In the genomic region with DNA sequence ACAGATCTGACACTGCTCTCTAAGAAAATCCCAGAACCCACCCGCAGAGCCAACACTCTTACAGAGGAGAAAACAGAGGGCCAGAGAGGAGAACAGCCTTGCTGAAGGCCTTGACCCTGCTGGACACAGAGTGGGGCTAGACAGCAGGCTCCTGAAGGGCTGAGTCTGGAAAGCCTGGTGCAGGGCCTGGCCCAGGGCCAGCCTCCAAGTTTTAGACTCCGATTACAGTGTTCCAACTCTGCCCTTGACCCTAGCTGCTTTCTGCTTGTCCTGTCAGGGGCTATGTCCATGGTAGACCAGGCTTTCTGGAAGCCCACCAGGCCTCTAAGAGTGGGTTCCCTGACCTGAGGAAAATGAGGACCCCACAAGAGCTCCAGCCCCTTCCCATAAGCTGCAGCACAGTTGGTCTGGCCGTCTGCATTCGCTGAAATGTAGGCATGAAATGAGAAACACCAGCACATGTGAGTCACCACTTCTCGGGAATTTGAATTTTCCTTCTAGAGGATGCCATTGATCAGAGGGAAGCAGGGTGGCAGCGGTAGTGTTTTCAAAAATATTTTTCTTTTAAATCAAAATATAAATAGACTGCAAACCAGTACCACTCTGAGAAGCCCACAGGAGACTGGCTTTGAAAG, we compare ENCODE assay signal across 16 cellular contexts.
DNase-seq lines count a peak whose midpoint lies in the region; ATAC-seq and TF ChIP-seq lines count a peak whose summit lies in the region.
"Had no signal": no experiment of that assay in that cellular context is flagged by ENCODE, and none has a peak within 500 bp of the region (broad histone marks: within the 10 kb centered on the region; RNA-seq: fewer than 3 reads in every experiment).

No MANE protein-coding gene starts in this region.

- H2BK5ac ChIP-seq in neuronal stem cell (ENCODE audit: low read length), result peak overlapping the region; percentile 73

- H3K4ac ChIP-seq in neuronal stem cell (ENCODE audit: low read length), result no peak overlapping the region

- H2AFZ ChIP-seq in neuronal stem cell (ENCODE audit: low read length), result no peak overlapping the region
- H2AFZ ChIP-seq: GM23248 had no signal

- H3K36me3 ChIP-seq in neuronal stem cell (replicated peaks in 1 of 2; ENCODE audit: control insufficient read depth in 2 of 2, insufficient read depth in 2 of 2, low read length in 2 of 2), result peaks cover 0 to 3% of the 10 kb centered on the region in 2 donors
- H3K36me3 ChIP-seq: adrenal gland, right lobe of liver, SJSA1 had no signal

- POLR2A ChIA-PET in AG04449 (lab: Yijun Ruan, JAX), result no interaction called here

- H2BK15ac ChIP-seq in neuronal stem cell (ENCODE audit: low read length), result no peak overlapping the region

- peak; percentile 89 for ATAC-seq in SK-N-SH treated with all-trans-retinoic acid at 6 μM for 48 hours
- ATAC-seq: left colon, right lobe of liver had no signal

- CTCF ChIA-PET in AG04449 (lab: Yijun Ruan, JAX), result no interaction called here

- no peak overlapping the region for H3K4me2 ChIP-seq in neuronal stem cell (ENCODE audit: insufficient read depth, low read length, poor library complexity, severe bottlenecking)

- H3K27me3 ChIP-seq in neuronal stem cell (ENCODE audit: control insufficient read depth in 3 of 3, insufficient read depth in 3 of 3, low read depth in 1 of 3, low read length in 3 of 3), result no peaks in the 10 kb centered on the region
- H3K27me3 ChIP-seq: adrenal gland, right lobe of liver, SJSA1 had no signal

- H4K91ac ChIP-seq in neuronal stem cell (ENCODE audit: low read depth, low read length, poor library complexity), result no peak overlapping the region

- peaks cover 5 to 6% of the 10 kb centered on the region in 2 donors for H3K9me3 ChIP-seq in neuronal stem cell (replicated peaks in 1 of 2; ENCODE audit: control insufficient read depth in 2 of 2, insufficient read depth in 1 of 2, low read depth in 1 of 2, low read length in 2 of 2)
- H3K9me3 ChIP-seq: adrenal gland, right lobe of liver, SJSA1 had no signal

- H3K79me1 ChIP-seq in neuronal stem cell (ENCODE audit: low read depth, low read length), result no peaks in the 10 kb centered on the region

- H3K27ac ChIP-seq in neuronal stem cell (replicated peaks; ENCODE audit: low read length), result no peak overlapping the region
- H3K27ac ChIP-seq: GM23248, right lobe of liver, SJSA1 had no signal

- WGBS in neuronal stem cell (ENCODE audit: extremely low coverage in 2 of 2, insufficient read length in 2 of 2, insufficient replicate concordance in 1 of 2), 2 donors, result no CpG with 5 or more reads among the region's 6 CpGs

- H2BK12ac ChIP-seq in neuronal stem cell (ENCODE audit: low read length), result no peak overlapping the region

- DNase-seq in AG04449 (ENCODE audit: low read depth, low spot score), result peak; percentile 14
- DNase-seq in epidermal melanocyte (ENCODE audit: insufficient read length, low spot score), result peak; percentile 36
- DNase-seq in neuronal stem cell (ENCODE audit: low spot score), result no peak
- no peak for DNase-seq in cerebellum (ENCODE audit: low spot score)
- DNase-seq in central memory CD4-positive, alpha-beta T cell, result no peak
- no peak for DNase-seq in pons (ENCODE audit: low spot score)
- DNase-seq in GM19240 (ENCODE audit: insufficient read length, low spot score), result no peak
- DNase-seq: ACHN, GM23248, left colon, naive B cell, NCI-H2171 treated with DMSO at 0.1 percent for 48 hours, right lobe of liver had no signal

- H3K18ac ChIP-seq in neuronal stem cell (ENCODE audit: low read length), result no peak overlapping the region

- no peak overlapping the region for H2BK120ac ChIP-seq in neuronal stem cell (ENCODE audit: low read depth, low read length)

- no peak overlapping the region for H3K23ac ChIP-seq in neuronal stem cell (ENCODE audit: low read depth, low read length, poor library complexity)

- no peak overlapping the region for H4K8ac ChIP-seq in neuronal stem cell (ENCODE audit: low read depth, low read length)

- no peak overlapping the region for H3K9ac ChIP-seq in neuronal stem cell (ENCODE audit: low read depth, low read length, poor library complexity)
- H3K9ac ChIP-seq: GM23248 had no signal

- no peak for TF ChIP-seq CTCF in AG04449 (IDR thresholded peaks at IDR 0.05; ENCODE audit: insufficient read depth, low read length, missing control alignments)

- H3K4me1 ChIP-seq in neuronal stem cell (ENCODE audit: control insufficient read depth in 2 of 2, insufficient read depth in 1 of 2, low read depth in 1 of 2, low read length in 2 of 2), result peaks cover 10 to 27% of the 10 kb centered on the region in 2 donors
- H3K4me1 ChIP-seq: right lobe of liver, SJSA1 had no signal

- H2AK5ac ChIP-seq in neuronal stem cell (ENCODE audit: low read depth, low read length), result no peak overlapping the region

- no peak overlapping the region for H3K4me3 ChIP-seq in AG04449 (ENCODE audit: low read depth, low read length)
- no peak overlapping the region for H3K4me3 ChIP-seq in neuronal stem cell (ENCODE audit: low read length in 2 of 2)
- H3K4me3 ChIP-seq: adrenal gland, GM23248, right lobe of liver, SJSA1 had no signal

- no peak overlapping the region for H3K14ac ChIP-seq in neuronal stem cell (ENCODE audit: low read length)

TF ChIP-seq in SK-N-SH treated with all-trans-retinoic acid at 6 μM for 48 hours, 23 proteins besides CTCF, POLR2A, EP300 and RAD21:
- TF ChIP-seq TSHZ2 (CRISPR knock-in tag; IDR thresholded peaks at IDR 0.05) (no peak), PPARA (CRISPR knock-in tag; IDR thresholded peaks at IDR 0.05; ENCODE audit: borderline replicate concordance) (no peak), BACH2 (CRISPR knock-in tag; IDR thresholded peaks at IDR 0.05; ENCODE audit: borderline replicate concordance) (no peak), TOX (CRISPR knock-in tag; IDR thresholded peaks at IDR 0.05; ENCODE audit: borderline replicate concordance) (no peak), ZNF8 (CRISPR knock-in tag; IDR thresholded peaks at IDR 0.05) (no peak), SNAI2 (CRISPR knock-in tag; IDR thresholded peaks at IDR 0.05) (no peak), OSR1 (CRISPR knock-in tag; IDR thresholded peaks at IDR 0.05) (no peak), TCF4 (CRISPR knock-in tag; IDR thresholded peaks at IDR 0.05; ENCODE audit: borderline replicate concordance) (no peak), GLIS3 (CRISPR knock-in tag; IDR thresholded peaks at IDR 0.05) (no peak), ISL1 (CRISPR knock-in tag; IDR thresholded peaks at IDR 0.05) (no peak), RARB (CRISPR knock-in tag; IDR thresholded peaks at IDR 0.05) (no peak), CSDC2 (CRISPR knock-in tag; IDR thresholded peaks at IDR 0.05) (no peak), ARNTL (CRISPR knock-in tag; IDR thresholded peaks at IDR 0.05; ENCODE audit: borderline replicate concordance, low read depth) (no peak), ZFP30 (CRISPR knock-in tag; IDR thresholded peaks at IDR 0.05) (no peak), POU6F1 (CRISPR knock-in tag; IDR thresholded peaks at IDR 0.05; ENCODE audit: borderline replicate concordance, low read depth) (no peak)
- TF ChIP-seq, protein P1, sequence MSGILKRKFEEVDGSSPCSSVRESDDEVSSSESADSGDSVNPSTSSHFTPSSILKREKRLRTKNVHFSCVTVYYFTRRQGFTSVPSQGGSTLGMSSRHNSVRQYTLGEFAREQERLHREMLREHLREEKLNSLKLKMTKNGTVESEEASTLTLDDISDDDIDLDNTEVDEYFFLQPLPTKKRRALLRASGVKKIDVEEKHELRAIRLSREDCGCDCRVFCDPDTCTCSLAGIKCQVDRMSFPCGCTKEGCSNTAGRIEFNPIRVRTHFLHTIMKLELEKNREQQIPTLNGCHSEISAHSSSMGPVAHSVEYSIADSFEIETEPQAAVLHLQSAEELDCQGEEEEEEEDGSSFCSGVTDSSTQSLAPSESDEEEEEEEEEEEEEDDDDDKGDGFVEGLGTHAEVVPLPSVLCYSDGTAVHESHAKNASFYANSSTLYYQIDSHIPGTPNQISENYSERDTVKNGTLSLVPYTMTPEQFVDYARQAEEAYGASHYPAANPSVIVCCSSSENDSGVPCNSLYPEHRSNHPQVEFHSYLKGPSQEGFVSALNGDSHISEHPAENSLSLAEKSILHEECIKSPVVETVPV (CRISPR knock-in tag; IDR thresholded peaks at IDR 0.05), result no peak

Comparison
In these comparisons a context has a peak if more than half of its experiments do, and no peak if none do; other contexts are left out.
1. DNase-seq: peak in AG04449 (single experiment) and epidermal melanocyte (single experiment); none in neuronal stem cell (single experiment), cerebellum (single experiment), central memory CD4-positive, alpha-beta T cell (single experiment), pons (single experiment) and GM19240 (single experiment).